21 cellular contexts compared by ENCODE assay signal in the genomic region with DNA sequence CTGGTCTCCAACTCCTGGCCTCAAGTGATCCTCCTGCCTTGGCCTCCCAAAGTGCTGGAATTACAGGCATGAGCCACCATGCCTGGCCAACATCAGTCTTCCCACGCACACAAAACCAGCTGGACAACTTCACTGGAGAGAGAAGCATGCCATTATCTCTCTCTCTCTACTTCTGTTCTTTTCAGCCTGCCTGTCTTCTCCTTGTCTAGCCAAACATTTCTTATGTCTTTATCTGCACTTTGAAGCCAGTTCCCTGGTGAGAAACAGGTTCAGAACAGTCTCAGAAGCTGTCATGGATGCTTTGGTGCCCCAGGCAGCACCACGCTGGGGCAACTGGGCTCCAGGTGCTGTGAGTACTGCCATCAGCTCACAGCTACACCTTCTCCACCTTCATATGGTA.
DNase-seq lines count a peak whose midpoint lies in the region; ATAC-seq, FAIRE-seq and TF ChIP-seq lines count a peak whose summit lies in the region.
"Had no signal": no experiment of that assay in that cellular context is flagged by ENCODE, and none has a peak within 500 bp of the region (broad histone marks: within the 10 kb centered on the region; RNA-seq: fewer than 3 reads in every experiment).

No MANE protein-coding gene starts in this region.

- H3K27me3 Mint-ChIP-seq in astrocyte (ENCODE audit: low read depth, unreplicated experiment), result no peaks in the 10 kb centered on the region
- H3K27me3 Mint-ChIP-seq in activated CD8-positive, alpha-beta T cell treated with anti-CD3 and anti-CD28 coated beads for 36 hours, result peaks cover under 1% of the 10 kb centered on the region
- H3K27me3 Mint-ChIP-seq: B cell, IgD-negative memory B cell had no signal

- H2BK120ac ChIP-seq in trophoblast cell (ENCODE audit: insufficient read depth, low read length, poor library complexity), result no peak overlapping the region

- H3K18ac ChIP-seq in trophoblast cell (ENCODE audit: low read length), result no peak overlapping the region

- H2AK5ac ChIP-seq in trophoblast cell (ENCODE audit: low read length), result no peak overlapping the region

- H3K27ac Mint-ChIP-seq in astrocyte (ENCODE audit: unreplicated experiment), result peak overlapping the region; percentile 1
- H3K27ac Mint-ChIP-seq in activated CD8-positive, alpha-beta T cell treated with anti-CD3 and anti-CD28 coated beads for 36 hours, result no peak overlapping the region
- H3K27ac Mint-ChIP-seq: B cell; CD8-positive, alpha-beta T cell had no signal

- no peak overlapping the region for H3K4me3 ChIP-seq in astrocyte (ENCODE audit: insufficient read depth, low read depth, low read length)
- no peak overlapping the region for H3K4me3 ChIP-seq in trophoblast cell (ENCODE audit: low read depth, low read length)
- H3K4me3 ChIP-seq in lower lobe of right lung, result no peak overlapping the region
- H3K4me3 ChIP-seq: BLaER1 treated with 17β-estradiol and CSF1 and Interleukin-3, amounts not matched to agents 10 nM and 100 nM; GM23248 had no signal

- TF ChIP-seq CTCF in RWPE1 (conservative IDR thresholded peaks at IDR 0.05; ENCODE audit: low read depth) (no peak), astrocyte (IDR thresholded peaks at IDR 0.05; ENCODE audit: insufficient read depth, low read depth, low read length) (no peak), lower lobe of right lung (IDR thresholded peaks at IDR 0.05) (no peak)
- TF ChIP-seq CTCF in activated CD8-positive, alpha-beta T cell treated with anti-CD3 and anti-CD28 coated beads for 36 hours (IDR thresholded peaks at IDR 0.05), result no peak

- H3K4me2 ChIP-seq in astrocyte (ENCODE audit: low read length) (no peak overlapping the region), trophoblast cell (ENCODE audit: low read length) (no peak overlapping the region)
- H3K4me2 ChIP-seq: BLaER1 treated with 17β-estradiol and CSF1 and Interleukin-3, amounts not matched to agents 10 nM and 100 nM had no signal

- H2BK12ac ChIP-seq in trophoblast cell (ENCODE audit: low read length), result no peak overlapping the region

- H3K9me3 ChIP-seq in astrocyte (ENCODE audit: insufficient read depth, low read depth, low read length), result no peaks in the 10 kb centered on the region
- no peaks in the 10 kb centered on the region for H3K9me3 ChIP-seq in trophoblast cell (ENCODE audit: insufficient read depth, low read depth, low read length)
- no peaks in the 10 kb centered on the region for H3K9me3 ChIP-seq in lower lobe of right lung

- peaks cover 40% of the 10 kb centered on the region for H3K36me3 Mint-ChIP-seq in astrocyte (ENCODE audit: low read depth, unreplicated experiment)
- H3K36me3 Mint-ChIP-seq in activated CD8-positive, alpha-beta T cell treated with anti-CD3 and anti-CD28 coated beads for 36 hours (ENCODE audit: low read depth), result no peaks in the 10 kb centered on the region
- H3K36me3 Mint-ChIP-seq: CD8-positive, alpha-beta T cell had no signal

- WGBS in trophoblast cell (ENCODE audit: extremely low coverage, insufficient coverage, insufficient read length), result no CpG with 5 or more reads among the region's 2 CpGs

- H3K14ac ChIP-seq in trophoblast cell (ENCODE audit: low read length), result no peak overlapping the region

- no peak overlapping the region for H3K23ac ChIP-seq in trophoblast cell (ENCODE audit: low read length)

- H4K20me1 ChIP-seq in astrocyte (ENCODE audit: insufficient read depth, low read length), result peaks cover 19% of the 10 kb centered on the region
- H4K20me1 ChIP-seq: BLaER1 treated with 17β-estradiol and CSF1 and Interleukin-3, amounts not matched to agents 10 nM and 100 nM had no signal

- ATAC-seq in GM18867 (IDR thresholded peaks at IDR 0.05; ENCODE audit: unreplicated experiment), result no peak
- ATAC-seq in lower lobe of right lung, result no peak
- no peak for ATAC-seq in activated CD8-positive, alpha-beta T cell treated with anti-CD3 and anti-CD28 coated beads for 36 hours
- ATAC-seq: CD8-positive, alpha-beta T cell had no signal

- no peak overlapping the region for H3K4ac ChIP-seq in trophoblast cell (ENCODE audit: low read depth, low read length)

- intact Hi-C loops in lower lobe of right lung (cut with DNase I), result no loop called here
- intact Hi-C loops in activated CD8-positive, alpha-beta T cell treated with anti-CD3 and anti-CD28 coated beads for 36 hours (cut with micrococcal nuclease), result no loop called here

- CTCF ChIA-PET in RWPE1 (lab: Yijun Ruan, JAX), result no interaction called here
- CTCF ChIA-PET in activated CD8-positive, alpha-beta T cell treated with anti-CD3 and anti-CD28 coated beads for 36 hours (lab: Charles Lee), result no interaction called here

- H4K12ac ChIP-seq in trophoblast cell (ENCODE audit: low read depth, low read length), result no peak overlapping the region

- no peak overlapping the region for H4K8ac ChIP-seq in trophoblast cell (ENCODE audit: low read depth, low read length)

- H3K36me3 ChIP-seq in astrocyte (ENCODE audit: insufficient read depth, low read length) (peaks cover 22% of the 10 kb centered on the region), trophoblast cell (ENCODE audit: control insufficient read depth in 1 of 2, insufficient read depth in 2 of 2, low read length in 2 of 2) (peaks cover 35 to 45% of the 10 kb centered on the region in 2 experiments), lower lobe of right lung (peaks cover 49% of the 10 kb centered on the region)

- H3K79me1 ChIP-seq in trophoblast cell (ENCODE audit: low read length), result peaks cover 12% of the 10 kb centered on the region

- H3K9me3 Mint-ChIP-seq in astrocyte (ENCODE audit: unreplicated experiment), result no peaks in the 10 kb centered on the region
- no peaks in the 10 kb centered on the region for H3K9me3 Mint-ChIP-seq in activated CD8-positive, alpha-beta T cell treated with anti-CD3 and anti-CD28 coated beads for 36 hours
- H3K9me3 Mint-ChIP-seq: CD8-positive, alpha-beta T cell; IgD-negative memory B cell had no signal

- no peak for FAIRE-seq in astrocyte (lab: Jason Lieb, UNC)
- FAIRE-seq: GM19239, H54, HTR-8/SVneo had no signal

- H2AFZ ChIP-seq in astrocyte (ENCODE audit: low read depth, low read length) (no peak overlapping the region), trophoblast cell (ENCODE audit: insufficient read depth, low read length, poor library complexity) (no peak overlapping the region)
- H2AFZ ChIP-seq: GM23248 had no signal

- H3K4me1 ChIP-seq in astrocyte (ENCODE audit: insufficient read depth, low read length), result peaks cover 29% of the 10 kb centered on the region
- H3K4me1 ChIP-seq in trophoblast cell (ENCODE audit: control insufficient read depth in 1 of 2, insufficient read depth in 2 of 2, low read length in 2 of 2), result peaks cover 20 to 26% of the 10 kb centered on the region in 2 experiments
- H3K4me1 ChIP-seq in lower lobe of right lung, result peaks cover 6% of the 10 kb centered on the region

- H3K9ac ChIP-seq in astrocyte (ENCODE audit: low read length), result no peak overlapping the region
- H3K9ac ChIP-seq in trophoblast cell (ENCODE audit: low read length), result no peak overlapping the region
- H3K9ac ChIP-seq: BLaER1 treated with 17β-estradiol and CSF1 and Interleukin-3, amounts not matched to agents 10 nM and 100 nM; GM23248 had no signal

- H3K4me3 Mint-ChIP-seq in astrocyte (ENCODE audit: unreplicated experiment), result no peak overlapping the region
- H3K4me3 Mint-ChIP-seq in activated CD8-positive, alpha-beta T cell treated with anti-CD3 and anti-CD28 coated beads for 36 hours, result no peak overlapping the region
- H3K4me3 Mint-ChIP-seq: B cell; CD8-positive, alpha-beta T cell; IgD-negative memory B cell had no signal

- DNase-seq in RWPE1 (ENCODE audit: low spot score), result no peak
- DNase-seq in astrocyte (ENCODE audit: low read depth), result no peak
- DNase-seq in islet precursor cell, result peak; percentile 68
- DNase-seq in trophoblast cell, result peak; percentile 88 to 91
- DNase-seq in cortex of kidney (lab: John Stamatoyannopoulos, UW), result no peak
- DNase-seq in lower lobe of right lung, result no peak
- DNase-seq in activated CD8-positive, alpha-beta T cell treated with anti-CD3 and anti-CD28 coated beads for 36 hours, result no peak
- DNase-seq: Calu3; CD8-positive, alpha-beta T cell; DMS79 treated with DMSO at 0.1 percent for 48 hours; GF-D8; GM23248; HCEC 1CT had no signal

- H3K79me2 ChIP-seq in astrocyte (ENCODE audit: insufficient read depth, low read length) (peaks cover 40% of the 10 kb centered on the region), trophoblast cell (ENCODE audit: control insufficient read depth, insufficient read depth, low read length, poor library complexity) (no peaks in the 10 kb centered on the region)

- H3K4me1 Mint-ChIP-seq in astrocyte (ENCODE audit: low read depth, unreplicated experiment), result peaks cover 23% of the 10 kb centered on the region
- H3K4me1 Mint-ChIP-seq in activated CD8-positive, alpha-beta T cell treated with anti-CD3 and anti-CD28 coated beads for 36 hours (ENCODE audit: low read depth), result no peaks in the 10 kb centered on the region
- H3K4me1 Mint-ChIP-seq: B cell, IgD-negative memory B cell had no signal

- H2BK5ac ChIP-seq in trophoblast cell (ENCODE audit: low read depth, low read length, poor library complexity), result no peak overlapping the region

- POLR2A ChIA-PET in RWPE1 (lab: Yijun Ruan, JAX; ENCODE audit: low non-redundant PET), result no interaction called here
- POLR2A ChIA-PET in activated CD8-positive, alpha-beta T cell treated with anti-CD3 and anti-CD28 coated beads for 36 hours (lab: Charles Lee), result no interaction called here

- H3K27me3 ChIP-seq in astrocyte (ENCODE audit: insufficient read depth, low read length) (no peaks in the 10 kb centered on the region), trophoblast cell (ENCODE audit: insufficient read depth, low read length) (no peaks in the 10 kb centered on the region), lower lobe of right lung (ENCODE audit: low read depth) (no peaks in the 10 kb centered on the region)
- H3K27me3 ChIP-seq: BLaER1 treated with 17β-estradiol and CSF1 and Interleukin-3, amounts not matched to agents 10 nM and 100 nM had no signal

- no peak overlapping the region for H4K91ac ChIP-seq in trophoblast cell (ENCODE audit: low read depth, low read length)

- H3K27ac ChIP-seq in RWPE1 (peak overlapping the region; percentile 64), astrocyte (ENCODE audit: low read depth, low read length) (no peak overlapping the region), trophoblast cell (ENCODE audit: low read depth, low read length) (peak overlapping the region; percentile 43), lower lobe of right lung (no peak overlapping the region)
- H3K27ac ChIP-seq: BLaER1 treated with 17β-estradiol and CSF1 and Interleukin-3, amounts not matched to agents 10 nM and 100 nM; GM23248; HL-60 had no signal

Comparison
In these comparisons a context has a peak if more than half of its experiments do, and no peak if none do; other contexts are left out.
1. DNase-seq: peak in islet precursor cell (single experiment) and trophoblast cell (2 of 2); none in RWPE1 (single experiment), astrocyte (single experiment), cortex of kidney (single experiment), lower lobe of right lung (single experiment) and activated CD8-positive, alpha-beta T cell treated with anti-CD3 and anti-CD28 coated beads for 36 hours (single experiment).
2. H3K27ac ChIP-seq: peak in RWPE1 (single experiment) and trophoblast cell (single experiment); none in astrocyte (single experiment) and lower lobe of right lung (single experiment).